In genomic region chr7:31648288-31648687, GRCh38 we compare ENCODE assay signal across 13 cellular contexts. TPM values are rescaled to one million over a fixed set of nuclear protein-coding genes. Genes with fewer than 3 reads are reported as not detected.
A peak's percentile ranks its signal among the peaks of the same experiment; 100 is the strongest.
DNase-seq lines count a peak whose midpoint lies in the region; ATAC-seq and TF ChIP-seq lines count a peak whose summit lies in the region.
"Had no signal": no experiment of that assay in that cellular context is flagged by ENCODE, and none has a peak within 500 bp of the region (broad histone marks: within the 10 kb centered on the region; RNA-seq: fewer than 3 reads in every experiment).

No MANE protein-coding gene starts in this region.

- no peak overlapping the region for H3K27ac ChIP-seq in stomach
- H3K27ac ChIP-seq: 22Rv1 had no signal

- no peak for ATAC-seq in HG03432 (IDR thresholded peaks at IDR 0.05; ENCODE audit: unreplicated experiment)
- ATAC-seq: left colon, right cardiac atrium, WTC11 had no signal

- H3K27me3 ChIP-seq in stomach: no peaks in the 10 kb centered on the region

- no peak overlapping the region for H3K4me3 Mint-ChIP-seq in neural crest cell
- H3K4me3 Mint-ChIP-seq in activated CD4-positive, alpha-beta T cell treated with anti-CD3 and anti-CD28 coated beads, Interleukin-2, amount 10 ng/mL, durations not matched to agents 24 days and 14 days: no peak overlapping the region
- H3K4me3 Mint-ChIP-seq: activated naive CD4-positive, alpha-beta T cell treated with anti-CD3 and anti-CD28 coated beads, Interleukin-2, amount 50 U/mL, for 24 hours; WTC11 had no signal

- no peaks in the 10 kb centered on the region for H3K27me3 Mint-ChIP-seq in neural crest cell (ENCODE audit: low read depth)
- H3K27me3 Mint-ChIP-seq in activated CD4-positive, alpha-beta T cell treated with anti-CD3 and anti-CD28 coated beads, Interleukin-2, amount 10 ng/mL, durations not matched to agents 24 days and 14 days: no peaks in the 10 kb centered on the region
- H3K27me3 Mint-ChIP-seq: activated naive CD4-positive, alpha-beta T cell treated with anti-CD3 and anti-CD28 coated beads, Interleukin-2, amount 50 U/mL, for 24 hours had no signal

- TF ChIP-seq CTCF in cardiac fibroblast (IDR thresholded peaks at IDR 0.05; ENCODE audit: low read depth, low read length): no peak
- peak; percentile 56 for TF ChIP-seq CTCF in neural crest cell (conservative IDR thresholded peaks at IDR 0.05)
- TF ChIP-seq CTCF in stomach (IDR thresholded peaks at IDR 0.05): no peak

- 94 to 100% (median 97%) methylated on average over 1 of the region's 1 CpG for WGBS in stomach, 5 donors

- TF ChIP-seq POLR2A in stomach (IDR thresholded peaks at IDR 0.05): no peak

- H3K9me3 ChIP-seq in stomach: no peaks in the 10 kb centered on the region

- H3K36me3 ChIP-seq in stomach: no peaks in the 10 kb centered on the region

- peak; percentile 10 for DNase-seq in DMS153 treated with DMSO at 0.1 percent for 48 hours (lab: John Stamatoyannopoulos, UW; ENCODE audit: unreplicated experiment)
- DNase-seq in DMS153 (lab: John Stamatoyannopoulos, UW): no peak
- DNase-seq in NCI-H1105 treated with DMSO at 0.1 percent for 48 hours (lab: John Stamatoyannopoulos, UW): peak; percentile 48
- DNase-seq in cardiac fibroblast (ENCODE audit: low read depth in 2 of 2): peak; percentile 10 to 11
- DNase-seq in neural crest cell (ENCODE audit: low read depth, low spot score): no peak
- no peak for DNase-seq in activated CD4-positive, alpha-beta T cell treated with anti-CD3 and anti-CD28 coated beads, Interleukin-2, amount 10 ng/mL, durations not matched to agents 24 days and 14 days
- DNase-seq in stomach: no peak
- DNase-seq: left colon, right cardiac atrium had no signal

- no peaks in the 10 kb centered on the region for H3K9me3 Mint-ChIP-seq in neural crest cell
- H3K9me3 Mint-ChIP-seq in activated CD4-positive, alpha-beta T cell treated with anti-CD3 and anti-CD28 coated beads, Interleukin-2, amount 10 ng/mL, durations not matched to agents 24 days and 14 days: no peaks in the 10 kb centered on the region
- H3K9me3 Mint-ChIP-seq: WTC11 had no signal

- no peak overlapping the region for H3K27ac Mint-ChIP-seq in neural crest cell (ENCODE audit: unreplicated experiment)
- no peak overlapping the region for H3K27ac Mint-ChIP-seq in activated CD4-positive, alpha-beta T cell treated with anti-CD3 and anti-CD28 coated beads, Interleukin-2, amount 10 ng/mL, durations not matched to agents 24 days and 14 days
- H3K27ac Mint-ChIP-seq: activated naive CD4-positive, alpha-beta T cell treated with anti-CD3 and anti-CD28 coated beads, Interleukin-2, amount 50 U/mL, for 24 hours; WTC11 had no signal

- TF ChIP-seq EP300 in stomach (IDR thresholded peaks at IDR 0.05): no peak

- H3K36me3 Mint-ChIP-seq in neural crest cell (ENCODE audit: low read depth): no peaks in the 10 kb centered on the region
- no peaks in the 10 kb centered on the region for H3K36me3 Mint-ChIP-seq in activated CD4-positive, alpha-beta T cell treated with anti-CD3 and anti-CD28 coated beads, Interleukin-2, amount 10 ng/mL, durations not matched to agents 24 days and 14 days (ENCODE audit: low read depth)
- H3K36me3 Mint-ChIP-seq: activated naive CD4-positive, alpha-beta T cell treated with anti-CD3 and anti-CD28 coated beads, Interleukin-2, amount 50 U/mL, for 24 hours; WTC11 had no signal

- H3K4me1 ChIP-seq in stomach: no peaks in the 10 kb centered on the region

- H3K4me3 ChIP-seq in cardiac fibroblast (replicated peaks in 1 of 2; ENCODE audit: low read depth in 2 of 2, low read length in 2 of 2) (no peak overlapping the region), stomach (no peak overlapping the region)

- H3K4me1 Mint-ChIP-seq in neural crest cell: peaks cover 21% of the 10 kb centered on the region
- no peaks in the 10 kb centered on the region for H3K4me1 Mint-ChIP-seq in activated CD4-positive, alpha-beta T cell treated with anti-CD3 and anti-CD28 coated beads, Interleukin-2, amount 10 ng/mL, durations not matched to agents 24 days and 14 days
- H3K4me1 Mint-ChIP-seq: activated naive CD4-positive, alpha-beta T cell treated with anti-CD3 and anti-CD28 coated beads, Interleukin-2, amount 50 U/mL, for 24 hours had no signal

- intact Hi-C loops in activated CD4-positive, alpha-beta T cell treated with anti-CD3 and anti-CD28 coated beads, Interleukin-2, amount 10 ng/mL, durations not matched to agents 24 days and 14 days (cut with micrococcal nuclease): no loop called here
- intact Hi-C loops in stomach (cut with DNase I; ENCODE audit: low total_unique reads): no loop called here

RNA-seq across cellular contexts. Expression of gene PPP1R17, which starts 38.7 kb away (rescaled TPM):
- 1.2 and 1.4 TPM in 2 replicates for total RNA-seq in neural crest cell
- not detected in 2 replicates for total RNA-seq in activated CD4-positive, alpha-beta T cell treated with anti-CD3 and anti-CD28 coated beads, Interleukin-2, amount 10 ng/mL, durations not matched to agents 24 days and 14 days
- total RNA-seq in stomach: not detected
- polyA plus RNA-seq in stomach: not detected
- total RNA-seq: left colon, right cardiac atrium had no signal
- polyA plus RNA-seq: right cardiac atrium had no signal

Comparison
In these comparisons a context has a peak if more than half of its experiments do, and no peak if none do; other contexts are left out.
1. DNase-seq: peak in DMS153 treated with DMSO at 0.1 percent for 48 hours (single experiment), NCI-H1105 treated with DMSO at 0.1 percent for 48 hours (single experiment) and cardiac fibroblast (2 of 2); none in DMS153 (single experiment), neural crest cell (single experiment), activated CD4-positive, alpha-beta T cell treated with anti-CD3 and anti-CD28 coated beads, Interleukin-2, amount 10 ng/mL, durations not matched to agents 24 days and 14 days (single experiment) and stomach (single experiment).